In genomic region chr18:79379251-79379905, GRCh38 we compare ENCODE assay signal across 14 cellular contexts. TPM values are rescaled to one million over a fixed set of nuclear protein-coding genes. Genes with fewer than 3 reads are reported as not detected.
DNase-seq lines count a peak whose midpoint lies in the region; TF ChIP-seq lines count a peak whose summit lies in the region.
"Had no signal": no experiment of that assay in that cellular context is flagged by ENCODE, and none has a peak within 500 bp of the region (broad histone marks: within the 10 kb centered on the region; RNA-seq: fewer than 3 reads in every experiment).

No MANE protein-coding gene starts in this region.

- no peak overlapping the region for H3K4me3 Mint-ChIP-seq in activated naive CD4-positive, alpha-beta T cell treated with anti-CD3 and anti-CD28 coated beads for 36 hours
- H3K4me3 Mint-ChIP-seq in IgD-negative memory B cell, result no peak overlapping the region
- no peak overlapping the region for H3K4me3 Mint-ChIP-seq in endodermal cell
- no peak overlapping the region for H3K4me3 Mint-ChIP-seq in endothelial cell (ENCODE audit: unreplicated experiment)
- H3K4me3 Mint-ChIP-seq: activated CD4-positive, alpha-beta memory T cell treated with anti-CD3 and anti-CD28 coated beads for 36 hours had no signal

- intact Hi-C loops in activated naive CD4-positive, alpha-beta T cell treated with anti-CD3 and anti-CD28 coated beads for 36 hours (cut with micrococcal nuclease), result loop anchor here (1.0 to 10.0 kb wide), 6 partner anchors 14 to 775 kb away; partner anchors contain the start of gene CTDP1

- 69 to 74% methylated on average over 17 to 22 of the region's 22 CpGs for WGBS in endodermal cell (ENCODE audit: insufficient coverage in 1 of 2, insufficient read length in 1 of 2), 2 experiments

- H3K36me3 Mint-ChIP-seq in activated naive CD4-positive, alpha-beta T cell treated with anti-CD3 and anti-CD28 coated beads for 36 hours (ENCODE audit: low read depth), result peaks cover 4% of the 10 kb centered on the region
- peaks cover 7% of the 10 kb centered on the region for H3K36me3 Mint-ChIP-seq in IgD-negative memory B cell
- H3K36me3 Mint-ChIP-seq in endodermal cell (ENCODE audit: low read depth), result peaks cover 12% of the 10 kb centered on the region
- H3K36me3 Mint-ChIP-seq in endothelial cell (ENCODE audit: low read depth, unreplicated experiment), result peaks cover 8% of the 10 kb centered on the region

- H3K4me1 Mint-ChIP-seq in activated naive CD4-positive, alpha-beta T cell treated with anti-CD3 and anti-CD28 coated beads for 36 hours (ENCODE audit: low read depth), result peaks cover 9% of the 10 kb centered on the region
- H3K4me1 Mint-ChIP-seq in IgD-negative memory B cell, result peaks cover 11 to 19% (median 17%) of the 10 kb centered on the region in 3 donors
- peaks cover 3% of the 10 kb centered on the region for H3K4me1 Mint-ChIP-seq in endodermal cell
- H3K4me1 Mint-ChIP-seq in endothelial cell (ENCODE audit: unreplicated experiment), result no peaks in the 10 kb centered on the region

- H3K4me3 ChIP-seq in endodermal cell (ENCODE audit: low read length) (no peak overlapping the region), skeletal muscle satellite cell (ENCODE audit: low read length) (no peak overlapping the region)
- H3K4me3 ChIP-seq: lung, skin epidermis had no signal

- TF ChIP-seq CTCF in endodermal cell (conservative IDR thresholded peaks at IDR 0.05) (no peak), endothelial cell (IDR thresholded peaks at IDR 0.05; ENCODE audit: unreplicated experiment) (no peak)

- H3K27ac Mint-ChIP-seq in activated naive CD4-positive, alpha-beta T cell treated with anti-CD3 and anti-CD28 coated beads for 36 hours, result peak overlapping the region; percentile 36
- H3K27ac Mint-ChIP-seq in IgD-negative memory B cell, result peak overlapping the region in 2 of 3 donors; percentile 20 to 92
- H3K27ac Mint-ChIP-seq in endodermal cell, result peak overlapping the region; percentile 92
- no peak overlapping the region for H3K27ac Mint-ChIP-seq in endothelial cell (ENCODE audit: unreplicated experiment)
- H3K27ac Mint-ChIP-seq: activated CD4-positive, alpha-beta memory T cell treated with anti-CD3 and anti-CD28 coated beads for 36 hours had no signal

- H3K9ac ChIP-seq in endodermal cell (ENCODE audit: extremely low read depth, low read length, poor library complexity, severe bottlenecking) (no peak overlapping the region), skeletal muscle satellite cell (ENCODE audit: low read depth, low read length) (no peak overlapping the region)

- CTCF ChIA-PET in activated naive CD4-positive, alpha-beta T cell treated with anti-CD3 and anti-CD28 coated beads for 36 hours (lab: Charles Lee), result interaction anchor here (0.5 to 8.6 kb wide), 20 partner anchors 8 to 384 kb away, joined by 3 to 89 read pairs (median 4); partner anchors contain the start of gene NFATC1

- H3K9me3 Mint-ChIP-seq in activated naive CD4-positive, alpha-beta T cell treated with anti-CD3 and anti-CD28 coated beads for 36 hours, result no peaks in the 10 kb centered on the region
- H3K9me3 Mint-ChIP-seq in IgD-negative memory B cell, result no peaks in the 10 kb centered on the region
- no peaks in the 10 kb centered on the region for H3K9me3 Mint-ChIP-seq in endodermal cell
- H3K9me3 Mint-ChIP-seq in endothelial cell (ENCODE audit: unreplicated experiment), result no peaks in the 10 kb centered on the region
- H3K9me3 Mint-ChIP-seq: activated CD4-positive, alpha-beta memory T cell treated with anti-CD3 and anti-CD28 coated beads for 36 hours; stimulated activated naive CD8-positive, alpha-beta T cell treated with anti-CD3 and anti-CD28 coated beads, Interleukin-15, amount 100 ng/mL, for 72 hours had no signal

- H3K4me1 ChIP-seq in endodermal cell (ENCODE audit: control insufficient read depth, insufficient read depth, low read length) (no peaks in the 10 kb centered on the region), skeletal muscle satellite cell (ENCODE audit: control insufficient read depth, insufficient read depth, low read length) (peaks cover 6% of the 10 kb centered on the region)

- H3K9me3 ChIP-seq in endodermal cell (ENCODE audit: control insufficient read depth, low read length) (no peaks in the 10 kb centered on the region), skeletal muscle satellite cell (replicated peaks; ENCODE audit: low read length) (no peaks in the 10 kb centered on the region)

- peak overlapping the region; percentile 34 for H3K4me2 ChIP-seq in skeletal muscle satellite cell (ENCODE audit: low read length)

- no peaks in the 10 kb centered on the region for H3K27me3 Mint-ChIP-seq in activated naive CD4-positive, alpha-beta T cell treated with anti-CD3 and anti-CD28 coated beads for 36 hours (ENCODE audit: low read depth)
- H3K27me3 Mint-ChIP-seq in IgD-negative memory B cell (no peaks in the 10 kb centered on the region), endodermal cell (ENCODE audit: insufficient read depth) (no peaks in the 10 kb centered on the region), endothelial cell (ENCODE audit: unreplicated experiment) (peaks cover 8% of the 10 kb centered on the region)
- H3K27me3 Mint-ChIP-seq: activated CD4-positive, alpha-beta memory T cell treated with anti-CD3 and anti-CD28 coated beads for 36 hours; stimulated activated naive CD8-positive, alpha-beta T cell treated with anti-CD3 and anti-CD28 coated beads, Interleukin-15, amount 100 ng/mL, for 72 hours had no signal

- H3K27me3 ChIP-seq in endodermal cell (ENCODE audit: control insufficient read depth, insufficient read depth, low read length, poor library complexity, severe bottlenecking) (no peaks in the 10 kb centered on the region), skeletal muscle satellite cell (ENCODE audit: control insufficient read depth, insufficient read depth, low read length) (peaks cover 9% of the 10 kb centered on the region)

- no peaks in the 10 kb centered on the region for H3K36me3 ChIP-seq in endodermal cell (ENCODE audit: control insufficient read depth, insufficient read depth, low read length)
- peaks cover 6% of the 10 kb centered on the region for H3K36me3 ChIP-seq in skeletal muscle satellite cell (ENCODE audit: insufficient read depth, low read length)

- no peak for DNase-seq in activated naive CD4-positive, alpha-beta T cell treated with anti-CD3 and anti-CD28 coated beads for 36 hours
- DNase-seq in activated naive CD4-positive, alpha-beta T cell treated with anti-CD3 and anti-CD28 coated beads, Interleukin-2, amount 50 U/mL, for 16 hours, result no peak
- DNase-seq in endodermal cell (peak; percentile 46), NCI-H226 (no peak), endothelial cell (ENCODE audit: low spot score) (no peak)
- DNase-seq in effector CD4-positive, alpha-beta T cell, result no peak
- DNase-seq: NCI-H2081 treated with DMSO at 0.1 percent for 48 hours had no signal

- no peak overlapping the region for H3K27ac ChIP-seq in endodermal cell (ENCODE audit: low read depth, low read length)
- H3K27ac ChIP-seq: skin epidermis had no signal

RNA-seq across cellular contexts. Expression of gene NFATC1, which starts 16.4 kb away (rescaled TPM):
- 10 to 100 TPM; 77.8 to 79.4 TPM for total RNA-seq in activated naive CD4-positive, alpha-beta T cell treated with anti-CD3 and anti-CD28 coated beads for 36 hours
- polyA plus RNA-seq in IgD-negative memory B cell, result 63.2 TPM
- total RNA-seq in endodermal cell, result 10 to 100 TPM; 23.4 to 32.5 TPM
- polyA plus RNA-seq in endodermal cell (2013, experiment 1 of 2), result 10.9 TPM
- 11.1 TPM for polyA plus RNA-seq in endodermal cell (2013, experiment 2 of 2)
- total RNA-seq in skeletal muscle satellite cell (2012; rRNA removed), result 2.5 and 3.5 TPM in 2 replicates
- total RNA-seq in endothelial cell (ENCODE audit: unreplicated experiment), result 40.6 TPM
- total RNA-seq: HT-29 had no signal
